1 cellular context compared by ENCODE assay signal in the genomic region with DNA sequence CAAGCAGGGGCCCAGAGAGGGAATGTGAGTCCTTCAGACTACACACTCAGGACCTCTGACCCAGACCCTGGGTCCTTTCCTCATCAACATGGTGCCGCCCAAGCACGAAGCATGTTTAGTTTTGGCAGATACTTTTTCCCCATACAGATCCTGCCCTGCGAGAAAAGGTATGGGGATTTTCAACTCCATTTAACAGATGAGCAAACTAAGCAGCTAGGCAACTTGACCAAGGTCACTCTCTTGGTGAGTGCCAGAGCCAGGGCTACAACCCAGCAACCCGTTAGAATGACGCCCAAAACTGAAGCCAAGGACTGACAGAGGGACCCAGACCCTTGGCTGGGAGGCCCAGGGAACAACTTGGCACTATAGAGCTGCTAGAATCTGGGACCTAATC.
TF ChIP-seq lines count a peak whose summit lies in the region.

No MANE protein-coding gene starts in this region.

TF ChIP-seq in HepG2, 621 proteins besides CTCF, POLR2A, EP300 and RAD21:
- TF ChIP-seq ZNF629 (CRISPR knock-in tag; conservative IDR thresholded peaks at IDR 0.05) (peak; percentile 58; the same call in 1 of the 2 replicates), ZNF296 (CRISPR knock-in tag; conservative IDR thresholded peaks at IDR 0.05) (no peak), PAF1 (CRISPR knock-in tag; IDR thresholded peaks at IDR 0.05) (no peak), TCF12 (IDR thresholded peaks at IDR 0.05) (no peak), TCF12 (CRISPR knock-in tag; IDR thresholded peaks at IDR 0.05) (no peak)
- TF ChIP-seq, protein P1, sequence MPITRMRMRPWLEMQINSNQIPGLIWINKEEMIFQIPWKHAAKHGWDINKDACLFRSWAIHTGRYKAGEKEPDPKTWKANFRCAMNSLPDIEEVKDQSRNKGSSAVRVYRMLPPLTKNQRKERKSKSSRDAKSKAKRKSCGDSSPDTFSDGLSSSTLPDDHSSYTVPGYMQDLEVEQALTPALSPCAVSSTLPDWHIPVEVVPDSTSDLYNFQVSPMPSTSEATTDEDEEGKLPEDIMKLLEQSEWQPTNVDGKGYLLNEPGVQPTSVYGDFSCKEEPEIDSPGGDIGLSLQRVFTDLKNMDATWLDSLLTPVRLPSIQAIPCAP (CRISPR knock-in tag; IDR thresholded peaks at IDR 0.05; ENCODE audit: low read depth) = no peak
